ENCODE assay signal across 8 cellular contexts in the genomic region with DNA sequence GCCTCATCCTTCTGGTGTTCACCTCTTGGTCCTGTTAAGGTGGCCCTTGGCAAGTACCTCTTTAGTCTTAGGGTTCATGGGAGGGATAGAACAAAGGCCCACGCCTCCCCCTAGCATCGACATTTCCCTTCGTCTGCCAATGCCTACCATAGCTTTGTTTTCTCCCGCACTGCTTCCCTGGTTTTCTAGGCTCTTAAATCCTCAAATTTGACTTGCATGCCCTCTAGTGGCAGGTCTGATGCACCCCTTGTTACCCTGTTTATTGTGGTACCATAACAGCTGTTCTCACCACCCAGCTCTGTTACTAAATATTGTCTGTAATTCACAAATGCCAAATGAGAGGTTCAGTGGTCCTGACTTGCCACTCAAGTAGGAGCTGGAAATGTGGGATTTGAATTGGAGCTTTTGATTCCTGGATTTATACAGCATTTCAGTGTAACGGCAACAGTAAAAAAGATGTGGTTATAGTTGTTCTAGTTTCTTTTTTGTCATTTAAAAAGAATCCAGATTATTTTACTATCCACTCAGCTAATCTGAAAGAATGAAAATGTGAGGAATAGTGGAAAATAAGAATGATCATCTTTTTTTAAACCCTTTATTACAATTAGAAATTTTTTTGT.
DNase-seq lines count a peak whose midpoint lies in the region; ATAC-seq lines count a peak whose summit lies in the region.

No MANE protein-coding gene starts in this region.

- no peak overlapping the region for H3K27ac Mint-ChIP-seq in stimulated activated naive B cell treated with anti-CD40 and anti-IgM and Interleukin-4, amounts not matched to agents 10 μg/mL and 1 μg/mL and 100 μg/mL, for 72 hours

- peaks cover 0 to 5% of the 10 kb centered on the region in 2 donors for H3K4me1 Mint-ChIP-seq in stimulated activated naive B cell treated with anti-CD40 and anti-IgM and Interleukin-4, amounts not matched to agents 10 μg/mL and 1 μg/mL and 100 μg/mL, for 72 hours

- no peaks in the 10 kb centered on the region for H3K27me3 Mint-ChIP-seq in stimulated activated naive B cell treated with anti-CD40 and anti-IgM and Interleukin-4, amounts not matched to agents 10 μg/mL and 1 μg/mL and 100 μg/mL, for 72 hours

- H3K36me3 Mint-ChIP-seq in stimulated activated naive B cell treated with anti-CD40 and anti-IgM and Interleukin-4, amounts not matched to agents 10 μg/mL and 1 μg/mL and 100 μg/mL, for 72 hours, result peaks cover 0 to 2% of the 10 kb centered on the region in 2 donors

- DNase-seq in DMS79 (lab: John Stamatoyannopoulos, UW) (peak; percentile 24), NCI-H510A treated with DMSO at 0.1 percent for 48 hours (lab: John Stamatoyannopoulos, UW) (peak; percentile 75), lung microvascular endothelial cell (ENCODE audit: low read depth in 2 of 2) (peak; percentile 71 to 86)
- peak; percentile 12 to 29 for DNase-seq in activated CD4-positive, alpha-beta T cell treated with anti-CD3 and anti-CD28 coated beads for 4 hours
- DNase-seq in effector CD4-positive, alpha-beta T cell, result peak; percentile 13
- DNase-seq in stimulated activated naive B cell treated with anti-CD40 and anti-IgM and Interleukin-4, amounts not matched to agents 10 μg/mL and 1 μg/mL and 100 μg/mL, for 72 hours, result peak; percentile 3

- peak; percentile 56 for ATAC-seq in HG03066 (IDR thresholded peaks at IDR 0.05; ENCODE audit: low read depth, unreplicated experiment)
- peak; percentile 70 to 82 for ATAC-seq in stimulated activated naive B cell treated with anti-CD40 and anti-IgM and Interleukin-4, amounts not matched to agents 10 μg/mL and 1 μg/mL and 100 μg/mL, for 72 hours (replicated peaks)
- ATAC-seq in GM21528 (IDR thresholded peaks at IDR 0.05; ENCODE audit: low FRiP score, unreplicated experiment), result no peak

- H3K9me3 Mint-ChIP-seq in stimulated activated naive B cell treated with anti-CD40 and anti-IgM and Interleukin-4, amounts not matched to agents 10 μg/mL and 1 μg/mL and 100 μg/mL, for 72 hours, result no peaks in the 10 kb centered on the region

- no peak overlapping the region for H3K4me3 Mint-ChIP-seq in stimulated activated naive B cell treated with anti-CD40 and anti-IgM and Interleukin-4, amounts not matched to agents 10 μg/mL and 1 μg/mL and 100 μg/mL, for 72 hours

Comparison
In these comparisons a context has a peak if more than half of its experiments do, and no peak if none do; other contexts are left out.
1. DNase-seq: peak in every context shown above with its lines; median percentile 78 in lung microvascular endothelial cell; 75 in NCI-H510A treated with DMSO at 0.1 percent for 48 hours; 24 in DMS79; 20 in activated CD4-positive, alpha-beta T cell treated with anti-CD3 and anti-CD28 coated beads for 4 hours; 13 in effector CD4-positive, alpha-beta T cell; 3 in stimulated activated naive B cell treated with anti-CD40 and anti-IgM and Interleukin-4, amounts not matched to agents 10 μg/mL and 1 μg/mL and 100 μg/mL, for 72 hours.